In the genomic region with DNA sequence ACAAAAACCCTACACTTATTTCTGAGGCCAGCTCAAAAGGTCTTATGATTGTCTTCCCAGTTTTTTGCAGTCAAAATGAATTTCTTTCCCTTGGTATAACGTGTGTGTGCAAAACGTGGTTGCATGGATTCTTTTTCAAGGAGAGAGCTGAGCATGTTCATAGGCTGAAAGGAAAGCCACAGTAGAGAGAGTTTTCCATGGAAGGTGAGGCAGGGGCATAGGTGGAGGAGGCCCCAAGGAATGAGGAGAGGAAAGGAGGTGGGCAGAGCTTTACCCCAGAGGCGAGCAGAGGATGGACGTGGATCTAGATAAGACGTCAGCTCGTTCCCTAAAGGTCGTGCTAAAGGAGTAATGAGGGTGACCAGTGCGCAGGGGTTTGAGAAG, we compare ENCODE assay signal across 8 cellular contexts. TPM values are rescaled to one million over a fixed set of nuclear protein-coding genes. Genes with fewer than 3 reads are reported as not detected.
DNase-seq lines count a peak whose midpoint lies in the region; ATAC-seq, FAIRE-seq and TF ChIP-seq lines count a peak whose summit lies in the region.

No MANE protein-coding gene starts in this region.

- H3K27me3 ChIP-seq in keratinocyte (ENCODE audit: control insufficient read depth, extremely low read depth, insufficient read depth, low read length) (no peaks in the 10 kb centered on the region), thyroid gland (no peaks in the 10 kb centered on the region)

- H3K36me3 Mint-ChIP-seq in activated naive CD4-positive, alpha-beta T cell treated with anti-CD3 and anti-CD28 coated beads, Interleukin-2, amount 10 ng/mL, durations not matched to agents 7 days and 5 days: peaks cover 49% of the 10 kb centered on the region
- peaks cover 48% of the 10 kb centered on the region for H3K36me3 Mint-ChIP-seq in activated CD8-positive, alpha-beta T cell treated with anti-CD3 and anti-CD28 coated beads for 36 hours (ENCODE audit: low read depth)

- H3K79me2 ChIP-seq in keratinocyte (ENCODE audit: control insufficient read depth, insufficient read depth, low read length): peaks cover 28% of the 10 kb centered on the region

- DNase-seq in activated naive CD4-positive, alpha-beta T cell treated with anti-CD3 and anti-CD28 coated beads, Interleukin-2, amount 10 ng/mL, durations not matched to agents 7 days and 5 days: no peak
- DNase-seq in activated naive CD4-positive, alpha-beta T cell treated with Interleukin-2 at 50 U/mL for 16 hours: no peak
- DNase-seq in activated CD8-positive, alpha-beta T cell treated with anti-CD3 and anti-CD28 coated beads for 36 hours: no peak
- DNase-seq in keratinocyte (ENCODE audit: low read depth, low spot score) (no peak), thyroid gland (no peak), LoVo (ENCODE audit: low spot score) (no peak), NCI-H69 (lab: John Stamatoyannopoulos, UW) (no peak), SK-N-DZ (ENCODE audit: low spot score) (no peak)

- no peaks in the 10 kb centered on the region for H3K9me3 Mint-ChIP-seq in activated naive CD4-positive, alpha-beta T cell treated with anti-CD3 and anti-CD28 coated beads, Interleukin-2, amount 10 ng/mL, durations not matched to agents 7 days and 5 days
- H3K9me3 Mint-ChIP-seq in activated CD8-positive, alpha-beta T cell treated with anti-CD3 and anti-CD28 coated beads for 36 hours: no peaks in the 10 kb centered on the region

- peak overlapping the region; percentile 91 for H3K4me2 ChIP-seq in keratinocyte (ENCODE audit: control insufficient read depth, extremely low read depth, insufficient read depth, low read depth, low read length)

- H3K4me1 ChIP-seq in keratinocyte (ENCODE audit: control insufficient read depth, extremely low read depth, insufficient read depth, low read length): peaks cover 24% of the 10 kb centered on the region
- peaks cover 28 to 33% of the 10 kb centered on the region in 2 donors for H3K4me1 ChIP-seq in thyroid gland

- peaks cover 25% of the 10 kb centered on the region for H4K20me1 ChIP-seq in keratinocyte (ENCODE audit: control insufficient read depth, extremely low read depth, insufficient read depth, low read length)

- no peak for TF ChIP-seq CTCF in activated CD8-positive, alpha-beta T cell treated with anti-CD3 and anti-CD28 coated beads for 36 hours (IDR thresholded peaks at IDR 0.05)
- TF ChIP-seq CTCF in keratinocyte (optimal IDR thresholded peaks at IDR 0.05 in 1 of 3, IDR thresholded peaks at IDR 0.05 in 1 of 3, conservative IDR thresholded peaks at IDR 0.05 in 1 of 3; ENCODE audit: extremely low read depth in 1 of 3, insufficient read depth in 2 of 3, low read length in 3 of 3) (no peak), thyroid gland (IDR thresholded peaks at IDR 0.05) (no peak)

- peak overlapping the region; percentile 88 for H2AFZ ChIP-seq in keratinocyte (ENCODE audit: control insufficient read depth, low read length)

- no peak for FAIRE-seq in keratinocyte (lab: Jason Lieb, UNC)

- dilution Hi-C loops in keratinocyte (cut with MboI; ENCODE audit: extremely low pct_ligation_motif_present, low sequenced_read_pairs): no loop called here

- peak overlapping the region; percentile 98 for H3K4me3 Mint-ChIP-seq in activated naive CD4-positive, alpha-beta T cell treated with anti-CD3 and anti-CD28 coated beads, Interleukin-2, amount 10 ng/mL, durations not matched to agents 7 days and 5 days
- peak overlapping the region; percentile 96 for H3K4me3 Mint-ChIP-seq in activated CD8-positive, alpha-beta T cell treated with anti-CD3 and anti-CD28 coated beads for 36 hours

- peaks cover 48% of the 10 kb centered on the region for H3K4me1 Mint-ChIP-seq in activated naive CD4-positive, alpha-beta T cell treated with anti-CD3 and anti-CD28 coated beads, Interleukin-2, amount 10 ng/mL, durations not matched to agents 7 days and 5 days
- peaks cover 42% of the 10 kb centered on the region for H3K4me1 Mint-ChIP-seq in activated CD8-positive, alpha-beta T cell treated with anti-CD3 and anti-CD28 coated beads for 36 hours (ENCODE audit: low read depth)

- no peak for TF ChIP-seq POLR2A in thyroid gland (IDR thresholded peaks at IDR 0.05)

- WGBS in thyroid gland, 2 donors: 28 to 31% methylated on average over 8 of the region's 8 CpGs

- H3K9ac ChIP-seq in keratinocyte (ENCODE audit: control insufficient read depth, extremely low read depth, insufficient read depth, low read length): peak overlapping the region; percentile 85

- H3K27me3 Mint-ChIP-seq in activated naive CD4-positive, alpha-beta T cell treated with anti-CD3 and anti-CD28 coated beads, Interleukin-2, amount 10 ng/mL, durations not matched to agents 7 days and 5 days: no peaks in the 10 kb centered on the region
- no peaks in the 10 kb centered on the region for H3K27me3 Mint-ChIP-seq in activated CD8-positive, alpha-beta T cell treated with anti-CD3 and anti-CD28 coated beads for 36 hours

- H3K9me3 ChIP-seq in keratinocyte (ENCODE audit: control insufficient read depth, low read depth, low read length): no peaks in the 10 kb centered on the region
- no peaks in the 10 kb centered on the region for H3K9me3 ChIP-seq in thyroid gland

- peak overlapping the region in 2 of 3 experiments; percentile 45 to 61 for H3K4me3 ChIP-seq in keratinocyte (ENCODE audit: control insufficient read depth in 2 of 3, extremely low read depth in 1 of 3, insufficient read depth in 2 of 3, low read depth in 1 of 3, low read length in 3 of 3)
- peak overlapping the region in 1 of 3 donors; percentile 89 for H3K4me3 ChIP-seq in thyroid gland (replicated peaks in 1 of 3)

- H3K9me1 ChIP-seq in keratinocyte (ENCODE audit: control insufficient read depth, extremely low read depth, insufficient read depth, low read length): no peaks in the 10 kb centered on the region

- intact Hi-C loops in activated CD8-positive, alpha-beta T cell treated with anti-CD3 and anti-CD28 coated beads for 36 hours (cut with micrococcal nuclease): loop anchor here (2.0 to 5.0 kb wide), 2 partner anchors 51 to 151 kb away; no protein-coding TSS in a partner anchor
- intact Hi-C loops in thyroid gland (cut with DNase I): loop anchor here (5.0 kb wide), 1 partner anchor 51 kb away; no protein-coding TSS in a partner anchor

- CTCF ChIA-PET in activated naive CD4-positive, alpha-beta T cell treated with anti-CD3 and anti-CD28 coated beads, Interleukin-2, amount 10 ng/mL, durations not matched to agents 7 days and 5 days (lab: Charles Lee): interaction anchor here (1.0 to 1.6 kb wide), 5 partner anchors 10 to 85 kb away, joined by 3 to 7 read pairs (median 5); partner anchors contain the start of genes CENPV and UBB
- CTCF ChIA-PET in activated CD8-positive, alpha-beta T cell treated with anti-CD3 and anti-CD28 coated beads for 36 hours (lab: Charles Lee): interaction anchor here (0.7 to 4.5 kb wide), 12 partner anchors 10 to 151 kb away, joined by 3 to 39 read pairs (median 6); partner anchors contain the start of genes CENPV and TRPV2

- ATAC-seq in activated CD8-positive, alpha-beta T cell treated with anti-CD3 and anti-CD28 coated beads for 36 hours: no peak

- H3K36me3 ChIP-seq in keratinocyte (ENCODE audit: control insufficient read depth in 2 of 2, extremely low read depth in 1 of 2, insufficient read depth in 2 of 2, low read length in 2 of 2): peaks cover 18 to 34% of the 10 kb centered on the region in 2 experiments
- H3K36me3 ChIP-seq in thyroid gland: peaks cover 12 to 18% of the 10 kb centered on the region in 2 donors

- H3K27ac Mint-ChIP-seq in activated naive CD4-positive, alpha-beta T cell treated with anti-CD3 and anti-CD28 coated beads, Interleukin-2, amount 10 ng/mL, durations not matched to agents 7 days and 5 days: peak overlapping the region; percentile 96
- H3K27ac Mint-ChIP-seq in activated CD8-positive, alpha-beta T cell treated with anti-CD3 and anti-CD28 coated beads for 36 hours: peak overlapping the region; percentile 97

- peak overlapping the region; percentile 94 for H3K27ac ChIP-seq in keratinocyte (ENCODE audit: control insufficient read depth, insufficient read depth, low read length)
- peak overlapping the region; percentile 49 to 95 (median 83) for H3K27ac ChIP-seq in thyroid gland

- POLR2A ChIA-PET in activated CD8-positive, alpha-beta T cell treated with anti-CD3 and anti-CD28 coated beads for 36 hours (lab: Charles Lee): interaction anchor here (1.1 to 11.6 kb wide), 13 partner anchors 9 to 151 kb away, joined by 3 to 200 read pairs (median 9); partner anchors contain the start of genes CENPV, TRPV2 and UBB

RNA-seq across cellular contexts. Expression of gene TRPV2, which starts 22.8 kb away (rescaled TPM):
- 10 to 100 TPM; 44.6 to 47.6 TPM for total RNA-seq in activated CD8-positive, alpha-beta T cell treated with anti-CD3 and anti-CD28 coated beads for 36 hours
- 0.05 to 0.09 TPM (median 0.09 TPM) in 3 replicates for polyA plus RNA-seq in keratinocyte
- polyA plus RNA-seq in keratinocyte (2011; ENCODE audit: low read depth): not detected
- polyA plus RNA-seq in keratinocyte (2011; cell fraction: cytosol; rRNA removed): 0.18 and 0.32 TPM in 2 replicates
- 0.31 and 0.56 TPM in 2 replicates for polyA plus RNA-seq in keratinocyte (2011; cell fraction: nucleus; rRNA removed)
- polyA plus RNA-seq in keratinocyte (2012; ENCODE audit: low replicate concordance): 0.49 TPM in 1 of 2 replicates, not detected in the other
- 0.49 to 0.64 TPM in 2 of 3 replicates, not detected in the other for polyA minus RNA-seq in keratinocyte
- polyA minus RNA-seq in keratinocyte (2011; cell fraction: cytosol; rRNA and poly(A)+ RNA removed): not detected
- polyA minus RNA-seq in keratinocyte (2011; cell fraction: nucleus; rRNA and poly(A)+ RNA removed): not detected in 2 replicates
- total RNA-seq in thyroid gland: 10 to 100 TPM in 1 of 4 donors, 1 to 10 TPM in 3; 3.2 to 12.5 (median 6.5) TPM
- polyA plus RNA-seq in SK-N-DZ (2014; cell fraction: cytosol; rRNA removed): 1.1 and 2.8 TPM in 2 replicates
- polyA plus RNA-seq in SK-N-DZ (2014; cell fraction: nucleus; rRNA removed): 1.2 and 2.4 TPM in 2 replicates

RNA-seq across cellular contexts. Expression of gene LRRC75A, which starts 53.8 kb away (rescaled TPM):
- 1 to 10 TPM; 1.8 to 2.3 TPM for total RNA-seq in activated CD8-positive, alpha-beta T cell treated with anti-CD3 and anti-CD28 coated beads for 36 hours
- not detected in 3 replicates for polyA plus RNA-seq in keratinocyte
- not detected for polyA plus RNA-seq in keratinocyte (2011; ENCODE audit: low read depth)
- polyA plus RNA-seq in keratinocyte (2011; cell fraction: cytosol; rRNA removed): not detected in 2 replicates
- polyA plus RNA-seq in keratinocyte (2011; cell fraction: nucleus; rRNA removed): not detected in 2 replicates
- 0.09 and 1.6 TPM in 2 replicates for polyA plus RNA-seq in keratinocyte (2012; ENCODE audit: low replicate concordance)
- polyA minus RNA-seq in keratinocyte: 0.10 TPM in 1 of 3 replicates, not detected in the others
- not detected for polyA minus RNA-seq in keratinocyte (2011; cell fraction: cytosol; rRNA and poly(A)+ RNA removed)
- polyA minus RNA-seq in keratinocyte (2011; cell fraction: nucleus; rRNA and poly(A)+ RNA removed): not detected in 2 replicates
- 10 to 100 TPM in 1 of 4 donors, 1 to 10 TPM in 3; 4.0 to 16.7 (median 7.8) TPM for total RNA-seq in thyroid gland
- 1.5 and 2.3 TPM in 2 replicates for polyA plus RNA-seq in SK-N-DZ (2014; cell fraction: cytosol; rRNA removed)
- 1.9 and 3.0 TPM in 2 replicates for polyA plus RNA-seq in SK-N-DZ (2014; cell fraction: nucleus; rRNA removed)

RNA-seq across cellular contexts. Expression of gene UBB, which starts 57.3 kb away (rescaled TPM):
- total RNA-seq in activated CD8-positive, alpha-beta T cell treated with anti-CD3 and anti-CD28 coated beads for 36 hours: 1,000 to 10,000 TPM; 1,334 to 1,337 TPM
- polyA plus RNA-seq in keratinocyte: 533 to 846 TPM (median 762 TPM) in 3 replicates
- polyA plus RNA-seq in keratinocyte (2011; ENCODE audit: low read depth): 1,565 TPM
- polyA plus RNA-seq in keratinocyte (2011; cell fraction: cytosol; rRNA removed): 801 and 945 TPM in 2 replicates
- polyA plus RNA-seq in keratinocyte (2011; cell fraction: nucleus; rRNA removed): 771 and 944 TPM in 2 replicates
- 1,038 and 1,360 TPM in 2 replicates for polyA plus RNA-seq in keratinocyte (2012; ENCODE audit: low replicate concordance)
- 792 to 880 TPM (median 870 TPM) in 3 replicates for polyA minus RNA-seq in keratinocyte
- 525 TPM for polyA minus RNA-seq in keratinocyte (2011; cell fraction: cytosol; rRNA and poly(A)+ RNA removed)
- polyA minus RNA-seq in keratinocyte (2011; cell fraction: nucleus; rRNA and poly(A)+ RNA removed): 230 and 326 TPM in 2 replicates
- total RNA-seq in thyroid gland: 1,000 to 10,000 TPM in 3 of 4 donors, 100 to 1,000 TPM in 1; 917 to 1,584 (median 1,245) TPM
- polyA plus RNA-seq in SK-N-DZ (2014; cell fraction: cytosol; rRNA removed): 3,108 and 3,290 TPM in 2 replicates
- polyA plus RNA-seq in SK-N-DZ (2014; cell fraction: nucleus; rRNA removed): 1,029 and 1,296 TPM in 2 replicates
